Comparison of ENCODE assay signal across 8 cellular contexts in the genomic region with DNA sequence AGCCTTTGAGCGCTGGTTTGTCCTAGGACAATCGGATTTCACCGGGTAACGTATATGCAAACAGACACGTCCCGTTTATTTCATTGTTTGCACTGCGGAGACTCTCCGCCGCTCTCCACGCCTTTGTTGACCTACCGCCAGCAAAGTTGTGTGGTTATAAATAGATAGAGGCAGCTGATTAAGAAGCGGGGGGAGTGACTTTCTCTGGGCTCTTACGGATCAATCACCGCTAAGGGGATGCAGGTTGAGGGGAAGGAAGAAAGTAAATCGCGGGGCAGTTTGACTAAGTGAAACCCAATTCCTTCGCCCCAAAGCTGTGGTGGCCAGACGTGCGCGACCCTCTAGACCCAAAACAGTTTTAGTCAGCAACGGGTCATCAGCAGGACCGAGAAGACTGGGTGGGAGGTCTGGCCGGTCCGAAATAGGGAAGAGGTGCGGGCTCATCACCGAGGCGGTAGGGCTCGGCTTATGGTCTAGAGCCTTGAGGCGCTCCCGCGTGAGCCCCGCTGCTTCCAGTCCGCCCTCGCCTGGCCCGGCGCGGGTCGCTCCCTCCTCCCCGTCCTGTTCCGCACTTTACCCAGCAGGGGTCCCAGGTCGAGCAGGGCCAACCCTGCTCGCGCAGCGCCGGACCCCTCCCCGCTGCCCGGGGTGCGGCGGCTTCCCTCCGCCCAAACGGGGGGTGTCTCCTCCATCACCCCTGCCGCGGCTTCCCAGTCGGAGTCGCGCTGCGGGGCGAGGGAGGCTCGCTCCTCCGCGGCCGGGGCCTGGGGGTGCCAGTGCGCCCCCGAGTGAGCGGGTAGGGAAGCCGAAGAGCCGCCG.
A peak's percentile ranks its signal among the peaks of the same experiment; 100 is the strongest.
DNase-seq lines count a peak whose midpoint lies in the region; ATAC-seq and TF ChIP-seq lines count a peak whose summit lies in the region.

No MANE protein-coding gene starts in this region.

- H3K27ac Mint-ChIP-seq in activated T-cell treated with anti-CD3 and anti-CD28 coated beads, Interleukin-2, amount 50 U/mL, for 72 hours, result no peak overlapping the region

- H3K27ac ChIP-seq in right atrium auricular region (peak overlapping the region; percentile 86 to 97), rectal smooth muscle tissue (ENCODE audit: low read depth, low read length) (no peak overlapping the region)

- H3K4me3 ChIP-seq in right atrium auricular region (peak overlapping the region; percentile 51 to 59), rectal smooth muscle tissue (ENCODE audit: low read length) (peak overlapping the region; percentile 67)

- H3K4me3 Mint-ChIP-seq in activated T-cell treated with anti-CD3 and anti-CD28 coated beads, Interleukin-2, amount 50 U/mL, for 72 hours, result peak overlapping the region; percentile 84 to 90

- ATAC-seq in GM21717 (IDR thresholded peaks at IDR 0.05; ENCODE audit: unreplicated experiment) (peak; percentile 49), GM18861 (IDR thresholded peaks at IDR 0.05; ENCODE audit: unreplicated experiment) (no peak), GM21515 (IDR thresholded peaks at IDR 0.05; ENCODE audit: unreplicated experiment) (no peak)
- ATAC-seq in activated T-cell treated with anti-CD3 and anti-CD28 coated beads, Interleukin-2, amount 50 U/mL, for 72 hours (replicated peaks in 1 of 2), result peak; percentile 65 to 72

- H3K4me1 Mint-ChIP-seq in activated T-cell treated with anti-CD3 and anti-CD28 coated beads, Interleukin-2, amount 50 U/mL, for 72 hours (ENCODE audit: low read depth), result peaks cover 8% of the 10 kb centered on the region

- peaks cover 45% of the 10 kb centered on the region for H3K27me3 Mint-ChIP-seq in activated T-cell treated with anti-CD3 and anti-CD28 coated beads, Interleukin-2, amount 50 U/mL, for 72 hours (ENCODE audit: low read depth)

- no peaks in the 10 kb centered on the region for H3K9me3 ChIP-seq in right atrium auricular region

- no peak for TF ChIP-seq CTCF in right atrium auricular region (IDR thresholded peaks at IDR 0.05)

- H3K27me3 ChIP-seq in right atrium auricular region (peaks cover 0 to 11% of the 10 kb centered on the region in 2 donors), rectal smooth muscle tissue (ENCODE audit: control insufficient read depth, insufficient read depth, low read length) (peaks cover 16% of the 10 kb centered on the region)

- H3K9me3 Mint-ChIP-seq in activated T-cell treated with anti-CD3 and anti-CD28 coated beads, Interleukin-2, amount 50 U/mL, for 72 hours, result no peaks in the 10 kb centered on the region

- no peak overlapping the region for H3K9ac ChIP-seq in rectal smooth muscle tissue (ENCODE audit: low read length)

- H3K36me3 Mint-ChIP-seq in activated T-cell treated with anti-CD3 and anti-CD28 coated beads, Interleukin-2, amount 50 U/mL, for 72 hours (ENCODE audit: insufficient read depth in 2 of 2), result peaks cover 0 to 2% of the 10 kb centered on the region in 2 donors

- DNase-seq in DMS53 treated with DMSO at 0.1 percent for 48 hours (lab: John Stamatoyannopoulos, UW; ENCODE audit: unreplicated experiment) (peak; percentile 61), NCI-H1092 treated with DMSO at 0.1 percent for 48 hours (lab: John Stamatoyannopoulos, UW) (peak; percentile 32), right atrium auricular region (ENCODE audit: low spot score) (no peak)
- peak; percentile 2 to 12 for DNase-seq in activated T-cell treated with anti-CD3 and anti-CD28 coated beads, Interleukin-2, amount 50 U/mL, for 72 hours

- H3K4me1 ChIP-seq in right atrium auricular region, result peaks cover 0 to 15% of the 10 kb centered on the region in 2 donors
- H3K4me1 ChIP-seq in rectal smooth muscle tissue (ENCODE audit: control insufficient read depth, insufficient read depth, low read length), result no peaks in the 10 kb centered on the region

- H3K36me3 ChIP-seq in right atrium auricular region, result no peaks in the 10 kb centered on the region
- H3K36me3 ChIP-seq in rectal smooth muscle tissue (ENCODE audit: control insufficient read depth, insufficient read depth, low read length), result no peaks in the 10 kb centered on the region

Comparison
In these comparisons a context has a peak if more than half of its experiments do, and no peak if none do; other contexts are left out.
1. ATAC-seq: peak in GM21717 (single experiment) and activated T-cell treated with anti-CD3 and anti-CD28 coated beads, Interleukin-2, amount 50 U/mL, for 72 hours (2 of 2); none in GM18861 (single experiment) and GM21515 (single experiment).